6 cellular contexts compared by ENCODE assay signal in genomic region chr16:6916946-6917345, GRCh38.
"Had no signal": no experiment of that assay in that cellular context is flagged by ENCODE, and none has a peak within 500 bp of the region (broad histone marks: within the 10 kb centered on the region; RNA-seq: fewer than 3 reads in every experiment).

No MANE protein-coding gene starts in this region.

- H3K4me3 ChIP-seq: K562 had no signal

- H3K27ac ChIP-seq: HL-60 had no signal

- DNase-seq: IMR-90, KBM-7, KG1 had no signal

- ATAC-seq: HepG2, K562 had no signal
